In the genomic region with DNA sequence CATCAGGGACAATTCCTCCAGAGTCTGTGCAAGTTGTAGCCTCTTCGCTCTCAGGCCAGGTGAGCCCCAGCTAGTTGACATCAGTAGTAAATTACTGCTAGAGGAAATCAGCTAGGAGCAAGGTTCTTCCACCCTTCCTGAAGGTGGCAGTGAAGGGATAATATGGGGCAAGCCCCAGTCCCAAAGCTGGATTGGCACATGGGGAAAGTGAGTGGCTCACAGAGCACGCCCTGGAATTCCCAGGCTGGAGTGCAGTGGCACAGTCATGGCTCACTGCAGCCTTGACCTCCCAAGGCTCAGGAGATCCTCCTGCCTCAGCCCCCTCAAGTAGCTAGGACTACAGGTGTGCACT, we compare ENCODE assay signal across 21 cellular contexts.
DNase-seq lines count a peak whose midpoint lies in the region; ATAC-seq, FAIRE-seq and TF ChIP-seq lines count a peak whose summit lies in the region.
"Had no signal": no experiment of that assay in that cellular context is flagged by ENCODE, and none has a peak within 500 bp of the region (broad histone marks: within the 10 kb centered on the region; RNA-seq: fewer than 3 reads in every experiment).

No MANE protein-coding gene starts in this region.

- no peaks in the 10 kb centered on the region for H3F3A ChIP-seq in PC-3 (ENCODE audit: low read length, unreplicated experiment)

- H3K4me1 ChIP-seq in cardiac muscle cell (ENCODE audit: low read depth), result peaks cover 5% of the 10 kb centered on the region
- H3K4me1 ChIP-seq in PC-3 (ENCODE audit: insufficient read depth, low read length), result no peaks in the 10 kb centered on the region
- no peaks in the 10 kb centered on the region for H3K4me1 ChIP-seq in small intestine (ENCODE audit: control insufficient read depth in 2 of 2, insufficient read depth in 1 of 2, low read depth in 1 of 2, low read length in 1 of 2)

- no TSS peak for BruUV-seq in PC-3 (replicated peaks; lab: Mats Ljungman, UMichigan)

- no peak overlapping the region for H3K4me3 ChIP-seq in cardiac muscle cell
- H3K4me3 ChIP-seq in PC-3 (ENCODE audit: low read length), result no peak overlapping the region
- no peak overlapping the region for H3K4me3 ChIP-seq in epithelial cell of esophagus (ENCODE audit: low read length)
- H3K4me3 ChIP-seq in small intestine (ENCODE audit: low read depth in 1 of 2, low read length in 2 of 2), result no peak overlapping the region
- H3K4me3 ChIP-seq: GM23338 had no signal

- no peak overlapping the region for H2AFZ ChIP-seq in PC-3 (ENCODE audit: low read length)
- H2AFZ ChIP-seq: GM23338 had no signal

- CTCF ChIA-PET in PC-3 (lab: Charles Lee), result interaction anchor here (0.5 to 1.3 kb wide), 5 partner anchors 20 to 601 kb away, joined by 3 to 6 read pairs (median 5); no protein-coding TSS in a partner anchor

- POLR2A ChIA-PET in PC-3 (lab: Charles Lee; ENCODE audit: unreplicated experiment), result no interaction called here

- H3K27ac ChIP-seq in cardiac muscle cell, result peak overlapping the region; percentile 93
- no peak overlapping the region for H3K27ac ChIP-seq in PC-3 (ENCODE audit: low read length)
- H3K27ac ChIP-seq in small intestine (ENCODE audit: low read depth in 1 of 2, low read length in 1 of 2), result no peak overlapping the region

- no peak for TF ChIP-seq CTCF in cardiac muscle cell (IDR thresholded peaks at IDR 0.05; ENCODE audit: low read depth, low read length)
- peak; percentile 51 for TF ChIP-seq CTCF in PC-3 (conservative IDR thresholded peaks at IDR 0.05; ENCODE audit: low read depth, low read length)
- TF ChIP-seq CTCF in epithelial cell of esophagus (IDR thresholded peaks at IDR 0.05; ENCODE audit: insufficient read depth, low read depth, low read length, missing control alignments), result no peak

- no peaks in the 10 kb centered on the region for H4K20me1 ChIP-seq in PC-3 (ENCODE audit: low read length)

- H3K9me2 ChIP-seq in PC-3 (replicated peaks; ENCODE audit: low read length), result no peaks in the 10 kb centered on the region

- intact Hi-C loops in Right ventricle myocardium inferior (cut with DNase I), result no loop called here
- intact Hi-C loops in PC-3 (cut with micrococcal nuclease), result loop anchor here (5.0 kb wide), 1 partner anchor 129 kb away; no protein-coding TSS in a partner anchor

- H3K79me2 ChIP-seq in PC-3 (ENCODE audit: low read length), result no peaks in the 10 kb centered on the region

- no peak for DNase-seq in cardiac muscle cell (ENCODE audit: low read depth in 1 of 2, low spot score in 1 of 2)
- no peak for DNase-seq in Right ventricle myocardium inferior (ENCODE audit: missing footprints)
- peak; percentile 56 for DNase-seq in PC-3
- DNase-seq in epithelial cell of esophagus (ENCODE audit: low read depth), result peak; percentile 38
- DNase-seq in small intestine, result peak; percentile 50
- DNase-seq in activated naive CD4-positive, alpha-beta T cell treated with Interleukin-2 at 50 U/mL for 16 hours, result no peak
- DNase-seq in LoVo (ENCODE audit: low spot score), result no peak
- DNase-seq: C1 segment of cervical spinal cord; CD8-positive, alpha-beta memory T cell; KG1; NCI-H1417; NCI-H187; NCI-H2107; NCI-H2227 treated with DMSO at 0.1 percent for 48 hours; NCI-H510A treated with DMSO at 0.1 percent for 48 hours; NCI-H774; SIG-M5 had no signal

- no peak overlapping the region for H3K9ac ChIP-seq in PC-3 (ENCODE audit: low read length)

- no peaks in the 10 kb centered on the region for H3K9me3 ChIP-seq in cardiac muscle cell (ENCODE audit: low read depth)
- H3K9me3 ChIP-seq in PC-3 (ENCODE audit: low read length), result no peaks in the 10 kb centered on the region
- H3K9me3 ChIP-seq in small intestine (ENCODE audit: control insufficient read depth, low read depth), result no peaks in the 10 kb centered on the region

- no peak for FAIRE-seq in small intestine (lab: Jason Lieb, UNC)
- FAIRE-seq: D721Med, GM12892, GM18507 had no signal

- 18 to 81% (median 73%) methylated on average over 2 of the region's 2 CpGs for WGBS in small intestine, 3 donors

- no peak overlapping the region for H3K4me2 ChIP-seq in PC-3 (ENCODE audit: low read length)
- H3K4me2 ChIP-seq: GM23338 had no signal

- ATAC-seq in Right ventricle myocardium inferior, result no peak
- ATAC-seq in PC-3, result peak; percentile 63

- H3K36me3 ChIP-seq in cardiac muscle cell (peaks cover 17% of the 10 kb centered on the region), PC-3 (ENCODE audit: low read depth, low read length) (no peaks in the 10 kb centered on the region), small intestine (ENCODE audit: control insufficient read depth in 2 of 2, insufficient read depth in 2 of 2, low read length in 2 of 2) (peaks cover 0 to 3% of the 10 kb centered on the region in 2 donors)

- no peaks in the 10 kb centered on the region for H3K27me3 ChIP-seq in cardiac muscle cell
- H3K27me3 ChIP-seq in PC-3 (ENCODE audit: low read length), result no peaks in the 10 kb centered on the region
- no peaks in the 10 kb centered on the region for H3K27me3 ChIP-seq in small intestine (ENCODE audit: control insufficient read depth in 2 of 2, insufficient read depth in 2 of 2, low read length in 2 of 2)

Comparison
In these comparisons a context has a peak if more than half of its experiments do, and no peak if none do; other contexts are left out.
1. DNase-seq: peak in PC-3 (single experiment), epithelial cell of esophagus (single experiment) and small intestine (single experiment); none in cardiac muscle cell (0 of 2), Right ventricle myocardium inferior (single experiment), activated naive CD4-positive, alpha-beta T cell treated with Interleukin-2 at 50 U/mL for 16 hours (single experiment) and LoVo (single experiment).